16 cellular contexts compared by ENCODE assay signal in genomic region chr15:59994855-59995557, GRCh38. TPM values are rescaled to one million over a fixed set of nuclear protein-coding genes. Genes with fewer than 3 reads are reported as not detected.
DNase-seq lines count a peak whose midpoint lies in the region; ATAC-seq and TF ChIP-seq lines count a peak whose summit lies in the region.
"Had no signal": no experiment of that assay in that cellular context is flagged by ENCODE, and none has a peak within 500 bp of the region (broad histone marks: within the 10 kb centered on the region; RNA-seq: fewer than 3 reads in every experiment).

No MANE protein-coding gene starts in this region.

- DNase-seq in Calu3 (no peak), EL (no peak), HuH-7.5 (ENCODE audit: low spot score) (no peak), dermis blood vessel endothelial cell (no peak), hippocampal formation (lab: John Stamatoyannopoulos, UW) (no peak)
- peak; percentile 28 for DNase-seq in activated CD8-positive, alpha-beta T cell treated with anti-CD3 and anti-CD28 coated beads for 36 hours
- DNase-seq: adrenal gland, dorsolateral prefrontal cortex, foreskin melanocyte, left colon, NCI-H1694, spleen had no signal

- peaks cover 76% of the 10 kb centered on the region for H3K27me3 Mint-ChIP-seq in Calu3 (ENCODE audit: unreplicated experiment)
- peaks cover 77% of the 10 kb centered on the region for H3K27me3 Mint-ChIP-seq in activated CD8-positive, alpha-beta T cell treated with anti-CD3 and anti-CD28 coated beads for 36 hours

- H3K4me3 Mint-ChIP-seq in Calu3 (ENCODE audit: low read depth, unreplicated experiment) = peak overlapping the region; percentile 42
- H3K4me3 Mint-ChIP-seq in activated CD8-positive, alpha-beta T cell treated with anti-CD3 and anti-CD28 coated beads for 36 hours = peak overlapping the region; percentile 46

- H3K27ac ChIP-seq in BLaER1 (no peak overlapping the region), iPS-20b (ENCODE audit: low read length) (no peak overlapping the region)
- H3K27ac ChIP-seq: adrenal gland, dorsolateral prefrontal cortex, KMS-11, spleen had no signal

- TF ChIP-seq CTCF in Calu3 (IDR thresholded peaks at IDR 0.05; ENCODE audit: unreplicated experiment) = no peak
- no peak for TF ChIP-seq CTCF in activated CD8-positive, alpha-beta T cell treated with anti-CD3 and anti-CD28 coated beads for 36 hours (IDR thresholded peaks at IDR 0.05)

- ATAC-seq in activated CD8-positive, alpha-beta T cell treated with anti-CD3 and anti-CD28 coated beads for 36 hours = no peak
- ATAC-seq: left colon had no signal

- H3K4me2 ChIP-seq in BLaER1 = no peak overlapping the region
- H3K4me2 ChIP-seq: KMS-11 had no signal

- peaks cover 62% of the 10 kb centered on the region for H4K20me1 ChIP-seq in BLaER1

- H3K36me3 Mint-ChIP-seq in Calu3 (ENCODE audit: insufficient read depth, unreplicated experiment) = peaks cover 4% of the 10 kb centered on the region
- no peaks in the 10 kb centered on the region for H3K36me3 Mint-ChIP-seq in activated CD8-positive, alpha-beta T cell treated with anti-CD3 and anti-CD28 coated beads for 36 hours (ENCODE audit: low read depth)

- H3K4me3 ChIP-seq in BLaER1 (peak overlapping the region; percentile 11; the same call in 1 of the 2 replicates), iPS-20b (ENCODE audit: low read length) (peak overlapping the region; percentile 77)
- H3K4me3 ChIP-seq: adrenal gland, dorsolateral prefrontal cortex, spleen had no signal

- no peak overlapping the region for H3K9ac ChIP-seq in BLaER1
- peak overlapping the region; percentile 78 for H3K9ac ChIP-seq in iPS-20b (ENCODE audit: low read depth, low read length)
- H3K9ac ChIP-seq: KMS-11 had no signal

- CTCF ChIA-PET in Calu3 (lab: Charles Lee) = interaction anchor here (1.5 to 1.6 kb wide), 4 partner anchors 12 to 332 kb away, joined by 3 to 6 read pairs (median 4); no protein-coding TSS in a partner anchor
- CTCF ChIA-PET in activated CD8-positive, alpha-beta T cell treated with anti-CD3 and anti-CD28 coated beads for 36 hours (lab: Charles Lee) = interaction anchor here (0.6 to 3.6 kb wide), 9 partner anchors 9 to 270 kb away, joined by 3 to 22 read pairs (median 4); partner anchors contain the start of gene FOXB1

- H3K4me1 ChIP-seq in BLaER1 (no peaks in the 10 kb centered on the region), iPS-20b (ENCODE audit: insufficient read depth, low read length) (peaks cover 25% of the 10 kb centered on the region; the same call in 1 of the 2 replicates)

- intact Hi-C loops in Calu3 (cut with micrococcal nuclease; ENCODE audit: unreplicated experiment) = no loop called here
- intact Hi-C loops in activated CD8-positive, alpha-beta T cell treated with anti-CD3 and anti-CD28 coated beads for 36 hours (cut with micrococcal nuclease) = no loop called here

- H3K9me3 Mint-ChIP-seq in Calu3 (ENCODE audit: low read depth, unreplicated experiment) = no peaks in the 10 kb centered on the region
- no peaks in the 10 kb centered on the region for H3K9me3 Mint-ChIP-seq in activated CD8-positive, alpha-beta T cell treated with anti-CD3 and anti-CD28 coated beads for 36 hours

- H3K27me3 ChIP-seq in BLaER1 (peaks cover 81% of the 10 kb centered on the region), iPS-20b (ENCODE audit: insufficient read depth, low read length) (peaks cover 76% of the 10 kb centered on the region)

- H3K27ac Mint-ChIP-seq in Calu3 (ENCODE audit: unreplicated experiment) = no peak overlapping the region
- H3K27ac Mint-ChIP-seq in activated CD8-positive, alpha-beta T cell treated with anti-CD3 and anti-CD28 coated beads for 36 hours = no peak overlapping the region

- no peaks in the 10 kb centered on the region for H3K36me3 ChIP-seq in BLaER1
- H3K36me3 ChIP-seq in iPS-20b (ENCODE audit: insufficient read depth, low read depth, low read length) = no peaks in the 10 kb centered on the region
- H3K36me3 ChIP-seq: adrenal gland, spleen had no signal

- peaks cover 17% of the 10 kb centered on the region for H3K4me1 Mint-ChIP-seq in Calu3 (ENCODE audit: low read depth, unreplicated experiment)
- peaks cover 37% of the 10 kb centered on the region for H3K4me1 Mint-ChIP-seq in activated CD8-positive, alpha-beta T cell treated with anti-CD3 and anti-CD28 coated beads for 36 hours (ENCODE audit: low read depth)

- POLR2A ChIA-PET in activated CD8-positive, alpha-beta T cell treated with anti-CD3 and anti-CD28 coated beads for 36 hours (lab: Charles Lee) = interaction anchor here (0.7 to 1.1 kb wide), 2 partner anchors 9 to 25 kb away, joined by 3 read pairs; partner anchors contain the start of gene FOXB1

- no TSS peak for BruUV-seq in Calu3 (replicated peaks; lab: Mats Ljungman, UMichigan)

- H3K9me3 ChIP-seq in BLaER1 (peaks cover 31% of the 10 kb centered on the region), iPS-20b (ENCODE audit: insufficient read depth, low read depth, low read length) (no peaks in the 10 kb centered on the region)
- H3K9me3 ChIP-seq: adrenal gland, spleen had no signal

RNA-seq across cellular contexts. Expression of gene FOXB1, which starts 9.1 kb away (rescaled TPM):
- total RNA-seq in Calu3 (2022) (not detected in 2 replicates), dermis blood vessel endothelial cell (not detected in 2 replicates)
- total RNA-seq in activated CD8-positive, alpha-beta T cell treated with anti-CD3 and anti-CD28 coated beads for 36 hours = under 1 TPM; 0.13 to 0.36 TPM
- total RNA-seq: adrenal gland, dorsolateral prefrontal cortex, left colon, SK-MEL-5 had no signal
